23 cellular contexts compared by ENCODE assay signal in the genomic region with DNA sequence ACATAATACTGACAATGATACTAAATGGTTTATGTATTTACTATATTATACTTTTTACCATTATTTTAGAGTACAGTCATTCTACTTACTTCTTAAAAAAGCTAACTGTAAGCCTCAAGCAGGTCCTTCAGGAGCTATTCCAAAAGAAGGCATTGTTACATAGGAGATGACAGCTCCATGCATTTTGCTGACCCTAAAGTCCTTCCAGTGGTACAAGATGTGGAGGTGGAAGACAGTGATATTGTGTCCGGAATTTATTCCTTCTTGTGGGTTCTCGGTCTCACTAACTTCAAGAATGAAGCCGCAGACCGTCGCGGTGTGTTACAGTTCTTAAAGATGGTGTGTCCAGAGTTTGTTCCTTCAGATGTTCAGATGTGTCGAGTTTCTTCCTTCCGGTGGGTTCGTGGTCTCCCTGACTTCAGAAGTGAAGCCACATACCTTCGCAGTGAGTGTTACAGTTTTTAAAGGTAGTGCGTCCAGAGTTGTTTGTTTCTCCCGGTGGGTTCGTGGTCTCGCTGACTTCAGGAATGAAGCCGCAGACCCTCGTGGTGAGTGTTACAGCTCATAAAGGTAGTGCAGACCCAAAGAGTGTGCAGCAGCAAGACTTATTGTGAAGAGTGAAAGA. TPM values are rescaled to one million over a fixed set of nuclear protein-coding genes. Genes with fewer than 3 reads are reported as not detected.
DNase-seq lines count a peak whose midpoint lies in the region; ATAC-seq and TF ChIP-seq lines count a peak whose summit lies in the region.
"Had no signal": no experiment of that assay in that cellular context is flagged by ENCODE, and none has a peak within 500 bp of the region (broad histone marks: within the 10 kb centered on the region; RNA-seq: fewer than 3 reads in every experiment).

No MANE protein-coding gene starts in this region.

- no TSS peak for BruUV-seq in PC-3 (replicated peaks; lab: Mats Ljungman, UMichigan)

- H3K27me3 ChIP-seq in PC-3 (ENCODE audit: low read length): no peaks in the 10 kb centered on the region
- H3K27me3 ChIP-seq: brain microvascular endothelial cell, gastroesophageal sphincter, left lung, right atrium auricular region, suprapubic skin had no signal

- H3K4me1 ChIP-seq in PC-3 (ENCODE audit: insufficient read depth, low read length): no peaks in the 10 kb centered on the region
- H3K4me1 ChIP-seq: gastroesophageal sphincter, left lung, right atrium auricular region, suprapubic skin had no signal

- peaks cover 20% of the 10 kb centered on the region for H3K36me3 Mint-ChIP-seq in activated naive CD8-positive, alpha-beta T cell treated with anti-CD3 and anti-CD28 coated beads for 36 hours

- H4K20me1 ChIP-seq in PC-3 (ENCODE audit: low read length): no peaks in the 10 kb centered on the region

- POLR2A ChIA-PET in PC-3 (lab: Charles Lee; ENCODE audit: unreplicated experiment): no interaction called here

- intact Hi-C loops in PC-3 (cut with micrococcal nuclease) (no loop called here), sciatic nerve (cut with DNase I) (no loop called here)

- H3K27ac Mint-ChIP-seq in activated naive CD8-positive, alpha-beta T cell treated with anti-CD3 and anti-CD28 coated beads for 36 hours: peak overlapping the region; percentile 70
- H3K27ac Mint-ChIP-seq: H9 had no signal

- peaks cover 13% of the 10 kb centered on the region for H3K4me1 Mint-ChIP-seq in activated naive CD8-positive, alpha-beta T cell treated with anti-CD3 and anti-CD28 coated beads for 36 hours

- H3K9ac ChIP-seq in PC-3 (ENCODE audit: low read length): no peak overlapping the region

- no peak overlapping the region for H3K4me3 ChIP-seq in PC-3 (ENCODE audit: low read length)
- H3K4me3 ChIP-seq: gastroesophageal sphincter, K562, left lung, right atrium auricular region, SK-N-MC, suprapubic skin had no signal

- TF ChIP-seq CTCF in PC-3 (conservative IDR thresholded peaks at IDR 0.05; ENCODE audit: low read depth, low read length): no peak

- peaks cover 3% of the 10 kb centered on the region for H3K27me3 Mint-ChIP-seq in activated naive CD8-positive, alpha-beta T cell treated with anti-CD3 and anti-CD28 coated beads for 36 hours

- no peak overlapping the region for H2AFZ ChIP-seq in PC-3 (ENCODE audit: low read length)

- no peaks in the 10 kb centered on the region for H3F3A ChIP-seq in PC-3 (ENCODE audit: low read length, unreplicated experiment)

- H3K79me2 ChIP-seq in PC-3 (ENCODE audit: low read length): no peaks in the 10 kb centered on the region

- DNase-seq in activated T-cell treated with anti-CD3 and anti-CD28 coated beads for 1 hour (ENCODE audit: low read depth): peak; percentile 1
- no peak for DNase-seq in activated T-cell treated with anti-CD3 and anti-CD28 coated beads for 4 hours
- DNase-seq in activated CD4-positive, alpha-beta T cell treated with anti-CD3 and anti-CD28 coated beads, Interleukin-2, amount 50 U/mL, for 48 hours: peak; percentile 14 to 30
- DNase-seq in activated naive CD8-positive, alpha-beta T cell treated with anti-CD3 and anti-CD28 coated beads for 36 hours: peak; percentile 59
- DNase-seq in stimulated activated CD8-positive, alpha-beta memory T cell treated with anti-CD3 and anti-CD28 coated beads, Interleukin-4, amount 100 ng/mL, for 48 hours: peak; percentile 52
- DNase-seq in NCI-H1417 treated with DMSO at 0.1 percent for 48 hours (lab: John Stamatoyannopoulos, UW): no peak
- no peak for DNase-seq in PC-3
- DNase-seq in sciatic nerve (ENCODE audit: low spot score): no peak
- DNase-seq: ACHN, brain microvascular endothelial cell, erythroblast, H9, left lung, NCI-H526 treated with DMSO at 0.1 percent for 48 hours, OCI-M1 had no signal

- H3K9me2 ChIP-seq in PC-3 (replicated peaks; ENCODE audit: low read length): no peaks in the 10 kb centered on the region

- ATAC-seq in PC-3 (no peak), sciatic nerve (no peak)
- ATAC-seq: gastroesophageal sphincter, K562, left lung had no signal

- CTCF ChIA-PET in PC-3 (lab: Charles Lee): no interaction called here

- no peak overlapping the region for H3K4me2 ChIP-seq in PC-3 (ENCODE audit: low read length)

- peaks cover 2% of the 10 kb centered on the region for H3K9me3 Mint-ChIP-seq in activated naive CD8-positive, alpha-beta T cell treated with anti-CD3 and anti-CD28 coated beads for 36 hours
- H3K9me3 Mint-ChIP-seq: H9 had no signal

- no peaks in the 10 kb centered on the region for H3K36me3 ChIP-seq in PC-3 (ENCODE audit: low read depth, low read length)
- H3K36me3 ChIP-seq: brain microvascular endothelial cell, left lung, right atrium auricular region, suprapubic skin had no signal

- peak overlapping the region; percentile 56 for H3K4me3 Mint-ChIP-seq in activated naive CD8-positive, alpha-beta T cell treated with anti-CD3 and anti-CD28 coated beads for 36 hours
- H3K4me3 Mint-ChIP-seq: H9 had no signal

- no peaks in the 10 kb centered on the region for H3K9me3 ChIP-seq in PC-3 (ENCODE audit: low read length)
- H3K9me3 ChIP-seq: gastroesophageal sphincter, right atrium auricular region, suprapubic skin had no signal

- no peak overlapping the region for H3K27ac ChIP-seq in PC-3 (ENCODE audit: low read length)
- H3K27ac ChIP-seq: brain microvascular endothelial cell, gastroesophageal sphincter, left lung, right atrium auricular region, SK-N-MC, suprapubic skin had no signal

RNA-seq across cellular contexts. Expression of gene AVEN, which starts 20.9 kb away (rescaled TPM):
- 10 to 100 TPM; 14.9 to 15.3 TPM for total RNA-seq in activated naive CD8-positive, alpha-beta T cell treated with anti-CD3 and anti-CD28 coated beads for 36 hours
- total RNA-seq in PC-3 (2014; rRNA removed) (10.5 TPM in 2 replicates), sciatic nerve (11.4 TPM)

RNA-seq across cellular contexts. Expression of gene CHRM5, which starts 49.8 kb away (rescaled TPM):
- total RNA-seq in activated naive CD8-positive, alpha-beta T cell treated with anti-CD3 and anti-CD28 coated beads for 36 hours: not detected
- total RNA-seq in PC-3 (2014; rRNA removed): 0.04 TPM in 1 of 2 replicates, not detected in the other
- 0.18 TPM for total RNA-seq in sciatic nerve
- total RNA-seq: Daoy, gastroesophageal sphincter, H9, K562, left lung, mucosa of gallbladder, omental fat pad, right atrium auricular region, suprapubic skin had no signal

Comparison
In these comparisons a context has a peak if more than half of its experiments do, and no peak if none do; other contexts are left out.
1. DNase-seq: peak in activated T-cell treated with anti-CD3 and anti-CD28 coated beads for 1 hour (single experiment), activated CD4-positive, alpha-beta T cell treated with anti-CD3 and anti-CD28 coated beads, Interleukin-2, amount 50 U/mL, for 48 hours (2 of 2), activated naive CD8-positive, alpha-beta T cell treated with anti-CD3 and anti-CD28 coated beads for 36 hours (single experiment) and stimulated activated CD8-positive, alpha-beta memory T cell treated with anti-CD3 and anti-CD28 coated beads, Interleukin-4, amount 100 ng/mL, for 48 hours (single experiment); none in activated T-cell treated with anti-CD3 and anti-CD28 coated beads for 4 hours (single experiment), NCI-H1417 treated with DMSO at 0.1 percent for 48 hours (single experiment), PC-3 (single experiment) and sciatic nerve (single experiment).